ENCODE assay signal across 27 cellular contexts in genomic region chr5:160852049-160852448, GRCh38. TPM values are rescaled to one million over a fixed set of nuclear protein-coding genes. Genes with fewer than 3 reads are reported as not detected.
A peak's percentile ranks its signal among the peaks of the same experiment; 100 is the strongest.
DNase-seq lines count a peak whose midpoint lies in the region; ATAC-seq and TF ChIP-seq lines count a peak whose summit lies in the region.
"Had no signal": no experiment of that assay in that cellular context is flagged by ENCODE, and none has a peak within 500 bp of the region (broad histone marks: within the 10 kb centered on the region; RNA-seq: fewer than 3 reads in every experiment).

Gene ATP10B (minus strand): TSS chr5:160852211. CDS start chr5:160688074, 164,137 bp downstream.

- TF ChIP-seq POLR2A in esophagus squamous epithelium (IDR thresholded peaks at IDR 0.05) (no peak), transverse colon (IDR thresholded peaks at IDR 0.05) (no peak)

- H3K27ac ChIP-seq in esophagus squamous epithelium (no peak within 1 kb of the TSS), transverse colon (no peak within 1 kb of the TSS)
- H3K27ac ChIP-seq: ovary, right lobe of liver, SK-N-MC, thoracic aorta had no signal

- H3K36me3 ChIP-seq in esophagus squamous epithelium (no peaks in the 10 kb centered on the region), transverse colon (no peaks in the 10 kb centered on the region)
- H3K36me3 ChIP-seq: ovary, right lobe of liver, thoracic aorta had no signal

- 73 to 79% methylated on average over 4 of the region's 4 CpGs for WGBS in esophagus squamous epithelium, 2 donors
- 71 to 77% methylated on average over 4 of the region's 4 CpGs for WGBS in transverse colon (ENCODE audit: low coverage in 1 of 2), 2 donors

- intact Hi-C loops in esophagus squamous epithelium (cut with DNase I): no loop called here
- intact Hi-C loops in transverse colon (cut with DNase I; ENCODE audit: low total_unique reads): no loop called here

- TF ChIP-seq CTCF in esophagus squamous epithelium (IDR thresholded peaks at IDR 0.05) (no peak), transverse colon (IDR thresholded peaks at IDR 0.05) (no peak)

- H3K27me3 ChIP-seq in esophagus squamous epithelium: no peaks in the 10 kb centered on the region
- no peaks in the 10 kb centered on the region for H3K27me3 ChIP-seq in transverse colon
- H3K27me3 ChIP-seq: ovary, right lobe of liver had no signal

- no peaks in the 10 kb centered on the region for H3K4me1 ChIP-seq in esophagus squamous epithelium
- no peaks in the 10 kb centered on the region for H3K4me1 ChIP-seq in transverse colon
- H3K4me1 ChIP-seq: right lobe of liver had no signal

- H3K4me3 ChIP-seq in esophagus squamous epithelium (no peak within 1 kb of the TSS), transverse colon (no peak within 1 kb of the TSS)
- H3K4me3 ChIP-seq: GM12878, ovary, right lobe of liver, SK-N-MC, thoracic aorta had no signal

- H3K9me3 ChIP-seq in esophagus squamous epithelium (no peaks in the 10 kb centered on the region), transverse colon (no peaks in the 10 kb centered on the region)
- H3K9me3 ChIP-seq: ovary, right lobe of liver, thoracic aorta had no signal

- peak; percentile 81 for DNase-seq in SK-MEL-5 (ENCODE audit: low read depth, low spot score)
- no peak for DNase-seq in esophagus squamous epithelium (lab: John Stamatoyannopoulos, UW)
- peak; percentile 74 for DNase-seq in middle frontal gyrus (ENCODE audit: extremely low spot score, low spot score)
- no peak for DNase-seq in transverse colon
- no peak for DNase-seq in OCI-M1 (lab: John Stamatoyannopoulos, UW)
- DNase-seq in NCI-H774 (lab: John Stamatoyannopoulos, UW): no peak
- DNase-seq: activated CD4-positive, alpha-beta T cell treated with anti-CD3 and anti-CD28 coated beads for 4 hours; activated naive CD4-positive, alpha-beta T cell treated with anti-CD3 and anti-CD28 coated beads, Interleukin-2, amount 10 ng/mL, durations not matched to agents 7 days and 5 days; activated T-cell treated with anti-CD3 and anti-CD28 coated beads, Interleukin-2, amount 50 U/mL, for 72 hours; CD4-positive, alpha-beta memory T cell; central memory CD4-positive, alpha-beta T cell; effector CD4-positive, alpha-beta T cell; HFFc6; KG1; kidney glomerular epithelial cell; mesenchymal stem cell; natural killer cell; NCI-H226; NK-92 treated with Interleukin-12 subunit alpha and Interleukin-12 subunit beta, amount 100 ng/mL, for 24 hours; ovary; right lobe of liver; stimulated activated CD4-positive, alpha-beta T cell treated with anti-CD3 and anti-CD28 coated beads, Interleukin-15, amount 100 ng/mL, for 24 hours; T-helper 17 cell had no signal

- ATAC-seq in HG03565 (IDR thresholded peaks at IDR 0.05; ENCODE audit: unreplicated experiment): no peak
- ATAC-seq: activated T-cell treated with anti-CD3 and anti-CD28 coated beads, Interleukin-2, amount 50 U/mL, for 72 hours; GM12878; natural killer cell; right lobe of liver; T-helper 17 cell had no signal

- in situ Hi-C loops in SK-MEL-5 (cut with HindIII; ENCODE audit: low pct_unique_long_range_greater_than_20kb, low sequenced_read_pairs): no loop called here
- in situ Hi-C loops in transverse colon (cut with MboI; ENCODE audit: low pct_ligation_motif_present in 1 of 4, low pct_unique_long_range_greater_than_20kb in 1 of 4, low sequenced_read_pairs in 3 of 4): no loop called here

- no peak for TF ChIP-seq EP300 in transverse colon (IDR thresholded peaks at IDR 0.05; ENCODE audit: low read depth)

RNA-seq across cellular contexts. Expression of gene ATP10B, which starts in this region (rescaled TPM):
- total RNA-seq in SK-MEL-5 (2014; rRNA removed; shearing (Covaris generic)): 4.3 and 7.0 TPM in 2 replicates
- polyA plus RNA-seq in SK-MEL-5 (2015; cell fraction: cytosol; rRNA removed): 3.2 and 5.1 TPM in 2 replicates
- polyA plus RNA-seq in SK-MEL-5 (2015; cell fraction: nucleus; rRNA removed): 16.3 and 31.7 TPM in 2 replicates
- total RNA-seq in esophagus squamous epithelium: 10 to 100 TPM in 3 of 4 donors, 1 to 10 TPM in 1; 6.1 to 26.6 (median 14.4) TPM
- 100 to 1,000 TPM; 116 to 298 (median 150) TPM for total RNA-seq in transverse colon
- total RNA-seq: activated T-cell treated with anti-CD3 and anti-CD28 coated beads, Interleukin-2, amount 50 U/mL, for 72 hours; CD4-positive, alpha-beta memory T cell; GM12878; HFFc6; natural killer cell; T-helper 17 cell had no signal
- polyA plus RNA-seq: CD4-positive, alpha-beta memory T cell; GM12878 had no signal

Comparison
In these comparisons a context has a peak if more than half of its experiments do, and no peak if none do; other contexts are left out.
1. RNA of gene ATP10B (total RNA-seq): 116 to 298 TPM in transverse colon; 6.1 to 26.6 TPM in esophagus squamous epithelium and 4.3 to 7.0 TPM in SK-MEL-5; every median in the first group is over 4 times any median in the second.
2. DNase-seq: peak in SK-MEL-5 (single experiment) and middle frontal gyrus (single experiment); none in esophagus squamous epithelium (single experiment), transverse colon (single experiment), OCI-M1 (single experiment) and NCI-H774 (single experiment).